ENCODE assay signal across 21 cellular contexts in genomic region chr4:108531461-108531860, GRCh38.
DNase-seq lines count a peak whose midpoint lies in the region; ATAC-seq and TF ChIP-seq lines count a peak whose summit lies in the region.
"Had no signal": no experiment of that assay in that cellular context is flagged by ENCODE, and none has a peak within 500 bp of the region (broad histone marks: within the 10 kb centered on the region; RNA-seq: fewer than 3 reads in every experiment).

No MANE protein-coding gene starts in this region.

- no peak overlapping the region for H3K4me3 ChIP-seq in SJCRH30
- H3K4me3 ChIP-seq in WERI-Rb-1 (ENCODE audit: low read depth, low read length), result no peak overlapping the region
- H3K4me3 ChIP-seq: dorsolateral prefrontal cortex, gastrocnemius medialis, K562, Peyer's patch, sigmoid colon, thoracic aorta had no signal

- peaks cover 82% of the 10 kb centered on the region for H3K4me1 Mint-ChIP-seq in activated T-cell treated with anti-CD3 and anti-CD28 coated beads, Interleukin-2, amount 50 U/mL, for 24 hours (ENCODE audit: low read depth)
- peaks cover 78% of the 10 kb centered on the region for H3K4me1 Mint-ChIP-seq in activated naive CD8-positive, alpha-beta T cell treated with anti-CD3 and anti-CD28 coated beads, Interleukin-2, amount 50 U/mL, for 24 hours
- H3K4me1 Mint-ChIP-seq in natural killer cell treated with Interleukin-12 subunit alpha and Interleukin-12 subunit beta and Interleukin-15 and Interleukin-18, amount 100 ng/mL, for 72 hours (ENCODE audit: low read depth in 2 of 2), result peaks cover 49 to 52% of the 10 kb centered on the region in 2 donors

- no peaks in the 10 kb centered on the region for H3K36me3 Mint-ChIP-seq in activated T-cell treated with anti-CD3 and anti-CD28 coated beads, Interleukin-2, amount 50 U/mL, for 24 hours (ENCODE audit: low read depth)
- peaks cover 5% of the 10 kb centered on the region for H3K36me3 Mint-ChIP-seq in activated naive CD8-positive, alpha-beta T cell treated with anti-CD3 and anti-CD28 coated beads, Interleukin-2, amount 50 U/mL, for 24 hours (ENCODE audit: low read depth)
- no peaks in the 10 kb centered on the region for H3K36me3 Mint-ChIP-seq in natural killer cell treated with Interleukin-12 subunit alpha and Interleukin-12 subunit beta and Interleukin-15 and Interleukin-18, amount 100 ng/mL, for 72 hours

- H3K9me3 Mint-ChIP-seq in activated T-cell treated with anti-CD3 and anti-CD28 coated beads, Interleukin-2, amount 50 U/mL, for 24 hours, result no peaks in the 10 kb centered on the region
- peaks cover 4% of the 10 kb centered on the region for H3K9me3 Mint-ChIP-seq in activated naive CD8-positive, alpha-beta T cell treated with anti-CD3 and anti-CD28 coated beads, Interleukin-2, amount 50 U/mL, for 24 hours
- peaks cover 9% of the 10 kb centered on the region for H3K9me3 Mint-ChIP-seq in natural killer cell treated with Interleukin-12 subunit alpha and Interleukin-12 subunit beta and Interleukin-15 and Interleukin-18, amount 100 ng/mL, for 72 hours

- H3K27me3 ChIP-seq in SJCRH30 (no peaks in the 10 kb centered on the region), WERI-Rb-1 (ENCODE audit: insufficient read depth, low read depth, severe bottlenecking) (peaks cover 9% of the 10 kb centered on the region)
- H3K27me3 ChIP-seq: gastrocnemius medialis, Peyer's patch, sigmoid colon had no signal

- H3K27me3 Mint-ChIP-seq in activated T-cell treated with anti-CD3 and anti-CD28 coated beads, Interleukin-2, amount 50 U/mL, for 24 hours, result no peaks in the 10 kb centered on the region
- no peaks in the 10 kb centered on the region for H3K27me3 Mint-ChIP-seq in activated naive CD8-positive, alpha-beta T cell treated with anti-CD3 and anti-CD28 coated beads, Interleukin-2, amount 50 U/mL, for 24 hours
- H3K27me3 Mint-ChIP-seq in natural killer cell treated with Interleukin-12 subunit alpha and Interleukin-12 subunit beta and Interleukin-15 and Interleukin-18, amount 100 ng/mL, for 72 hours, result peaks cover 8% of the 10 kb centered on the region in 2 donors

- peak overlapping the region; percentile 74 for H3K27ac Mint-ChIP-seq in activated T-cell treated with anti-CD3 and anti-CD28 coated beads, Interleukin-2, amount 50 U/mL, for 24 hours
- H3K27ac Mint-ChIP-seq in activated naive CD8-positive, alpha-beta T cell treated with anti-CD3 and anti-CD28 coated beads, Interleukin-2, amount 50 U/mL, for 24 hours, result peak overlapping the region; percentile 26
- H3K27ac Mint-ChIP-seq in natural killer cell treated with Interleukin-12 subunit alpha and Interleukin-12 subunit beta and Interleukin-15 and Interleukin-18, amount 100 ng/mL, for 72 hours, result peak overlapping the region in 1 of 2 donors; percentile 26

- H3K9me3 ChIP-seq in SJCRH30 (replicated peaks) (no peaks in the 10 kb centered on the region; the same call in 1 of the 2 replicates), WERI-Rb-1 (ENCODE audit: severe bottlenecking) (no peaks in the 10 kb centered on the region)
- H3K9me3 ChIP-seq: gastrocnemius medialis, Peyer's patch, sigmoid colon, SK-N-SH, thoracic aorta had no signal

- H3K27ac ChIP-seq in SJCRH30 (peak overlapping the region; percentile 100), WERI-Rb-1 (no peak overlapping the region)
- H3K27ac ChIP-seq: dorsolateral prefrontal cortex, gastrocnemius medialis, Peyer's patch, sigmoid colon, thoracic aorta had no signal

- TF ChIP-seq CTCF in WERI-Rb-1 (IDR thresholded peaks at IDR 0.05; ENCODE audit: low read depth, low read length), result no peak

- ATAC-seq in activated naive CD8-positive, alpha-beta T cell treated with anti-CD3 and anti-CD28 coated beads, Interleukin-2, amount 50 U/mL, for 24 hours, result no peak
- no peak for ATAC-seq in natural killer cell treated with Interleukin-12 subunit alpha and Interleukin-12 subunit beta and Interleukin-15 and Interleukin-18, amount 100 ng/mL, for 72 hours
- ATAC-seq: gastrocnemius medialis, K562 had no signal

- no peaks in the 10 kb centered on the region for H3K36me3 ChIP-seq in SJCRH30
- H3K36me3 ChIP-seq in WERI-Rb-1, result no peaks in the 10 kb centered on the region
- H3K36me3 ChIP-seq: gastrocnemius medialis, Peyer's patch, sigmoid colon, thoracic aorta had no signal

- peak overlapping the region; percentile 60 for H3K4me3 Mint-ChIP-seq in activated T-cell treated with anti-CD3 and anti-CD28 coated beads, Interleukin-2, amount 50 U/mL, for 24 hours
- H3K4me3 Mint-ChIP-seq in activated naive CD8-positive, alpha-beta T cell treated with anti-CD3 and anti-CD28 coated beads, Interleukin-2, amount 50 U/mL, for 24 hours, result peak overlapping the region; percentile 54
- H3K4me3 Mint-ChIP-seq in natural killer cell treated with Interleukin-12 subunit alpha and Interleukin-12 subunit beta and Interleukin-15 and Interleukin-18, amount 100 ng/mL, for 72 hours, result peak overlapping the region; percentile 2

- no peak for DNase-seq in activated T-cell treated with anti-CD3 and anti-CD28 coated beads, Interleukin-2, amount 50 U/mL, for 24 hours
- no peak for DNase-seq in activated T-cell treated with anti-CD3 and anti-CD28 coated beads, Interleukin-2, amount 50 U/mL, for 48 hours
- no peak for DNase-seq in SJCRH30
- DNase-seq in activated naive CD8-positive, alpha-beta T cell treated with anti-CD3 and anti-CD28 coated beads, Interleukin-2, amount 50 U/mL, for 24 hours, result no peak
- DNase-seq in natural killer cell treated with Interleukin-12 subunit alpha and Interleukin-12 subunit beta and Interleukin-15 and Interleukin-18, amount 100 ng/mL, for 72 hours (ENCODE audit: low spot score), result no peak
- DNase-seq in WERI-Rb-1, result no peak
- DNase-seq in NCI-H82 treated with DMSO at 0.1 percent for 48 hours (lab: John Stamatoyannopoulos, UW; ENCODE audit: unreplicated experiment), result no peak
- DNase-seq in GF-D8 (lab: John Stamatoyannopoulos, UW), result no peak
- DNase-seq: amniotic stem cell, dorsolateral prefrontal cortex, gastrocnemius medialis, HCEC 1CT, hypothalamus, NCI-H187 treated with DMSO at 0.1 percent for 48 hours, NCI-H446 treated with DMSO at 0.1 percent for 48 hours, Peyer's patch, posterior cingulate gyrus, sigmoid colon, SK-N-SH had no signal

- peaks cover 55% of the 10 kb centered on the region for H3K4me1 ChIP-seq in SJCRH30
- H3K4me1 ChIP-seq: gastrocnemius medialis, Peyer's patch, sigmoid colon had no signal

Comparison
In these comparisons a context has a peak if more than half of its experiments do, and no peak if none do; other contexts are left out.
1. H3K4me3 Mint-ChIP-seq: peak in every context shown above with its lines; median percentile 60 in activated T-cell treated with anti-CD3 and anti-CD28 coated beads, Interleukin-2, amount 50 U/mL, for 24 hours; 54 in activated naive CD8-positive, alpha-beta T cell treated with anti-CD3 and anti-CD28 coated beads, Interleukin-2, amount 50 U/mL, for 24 hours; 2 in natural killer cell treated with Interleukin-12 subunit alpha and Interleukin-12 subunit beta and Interleukin-15 and Interleukin-18, amount 100 ng/mL, for 72 hours.